8 cellular contexts compared by ENCODE assay signal in genomic region chr19:41753159-41753558, GRCh38. TPM values are rescaled to one million over a fixed set of nuclear protein-coding genes. Genes with fewer than 3 reads are reported as not detected.
DNase-seq lines count a peak whose midpoint lies in the region; ATAC-seq, FAIRE-seq and TF ChIP-seq lines count a peak whose summit lies in the region.

No MANE protein-coding gene starts in this region.

- no peak overlapping the region for H3K4me3 Mint-ChIP-seq in activated CD4-positive, alpha-beta memory T cell treated with anti-CD3 and anti-CD28 coated beads for 36 hours
- no peak overlapping the region for H3K4me3 Mint-ChIP-seq in naive thymus-derived CD8-positive, alpha-beta T cell

- no peak overlapping the region for H2BK5ac ChIP-seq in H1 (ENCODE audit: low read depth, low read length)

- no peak overlapping the region for H3K27ac Mint-ChIP-seq in activated CD4-positive, alpha-beta memory T cell treated with anti-CD3 and anti-CD28 coated beads for 36 hours
- peak overlapping the region in 2 of 10 donors; percentile 40 to 43 for H3K27ac Mint-ChIP-seq in naive thymus-derived CD8-positive, alpha-beta T cell

- H2BK12ac ChIP-seq in H1 (ENCODE audit: low read depth, low read length): no peak overlapping the region

- CTCF ChIA-PET in activated CD4-positive, alpha-beta memory T cell treated with anti-CD3 and anti-CD28 coated beads for 36 hours (lab: Charles Lee): interaction anchor here (0.6 to 6.0 kb wide), 48 partner anchors 11 to 737 kb away, joined by 3 to 158 read pairs (median 6); partner anchors contain the start of gene CEACAM3
- CTCF ChIA-PET in H1 (lab: Charles Lee; ENCODE audit: partially characterized antibody): interaction anchor here (0.6 to 3.0 kb wide), 38 partner anchors 9 to 1133 kb away, joined by 3 to 13 read pairs (median 4); partner anchors contain the start of gene RPS19

- peak; percentile 79 for DNase-seq in DMS79 treated with DMSO at 0.1 percent for 48 hours (lab: John Stamatoyannopoulos, UW)
- DNase-seq in DMS79 (lab: John Stamatoyannopoulos, UW): no peak
- peak; percentile 4 for DNase-seq in NCI-H1694 treated with DMSO at 0.1 percent for 48 hours (lab: John Stamatoyannopoulos, UW)
- DNase-seq in activated CD4-positive, alpha-beta memory T cell treated with anti-CD3 and anti-CD28 coated beads for 36 hours: peak; percentile 79
- peak in 1 of 2 experiments; percentile 85 for DNase-seq in H1 (ENCODE audit: low read depth in 1 of 2, low spot score in 2 of 2)
- DNase-seq in naive thymus-derived CD8-positive, alpha-beta T cell: peak; percentile 53 to 84 (median 72)
- DNase-seq in tibial artery: peak in 1 of 2 donors; percentile 28
- DNase-seq in NCI-H774 (lab: John Stamatoyannopoulos, UW): no peak

- no peak overlapping the region for H3K27ac ChIP-seq in H1 (ENCODE audit: low read depth, low read length)
- no peak overlapping the region for H3K27ac ChIP-seq in tibial artery

- peak; percentile 81 for ATAC-seq in naive thymus-derived CD8-positive, alpha-beta T cell

- intact Hi-C loops in activated CD4-positive, alpha-beta memory T cell treated with anti-CD3 and anti-CD28 coated beads for 36 hours (cut with micrococcal nuclease): loop anchor here (1.0 kb wide), 1 partner anchor 32 kb away; no protein-coding TSS in a partner anchor
- intact Hi-C loops in tibial artery (cut with DNase I; ENCODE audit: low total_unique reads): no loop called here

- H3K4me3 ChIP-seq in H1 (ENCODE audit: extremely low read depth in 1 of 4, insufficient read depth in 2 of 4, low read depth in 3 of 4, low read length in 4 of 4) (no peak overlapping the region), tibial artery (no peak overlapping the region)

- peak; percentile 12 to 36; a peak in 3 of 4 replicates for TF ChIP-seq RAD21 in H1 (IDR thresholded peaks at IDR 0.05 in 1 of 2, conservative IDR thresholded peaks at IDR 0.05 in 1 of 2; ENCODE audit: low read depth in 2 of 2, low read length in 2 of 2)

- H3K79me1 ChIP-seq in H1 (ENCODE audit: low read depth, low read length): no peaks in the 10 kb centered on the region

- H3K4ac ChIP-seq in H1 (replicated peaks; ENCODE audit: insufficient read length, low read depth, low read length): no peak overlapping the region

- POLR2A ChIA-PET in activated CD4-positive, alpha-beta memory T cell treated with anti-CD3 and anti-CD28 coated beads for 36 hours (lab: Charles Lee): interaction anchor here (1.0 kb wide), 1 partner anchor 69 kb away, joined by 3 read pairs; no protein-coding TSS in a partner anchor
- POLR2A ChIA-PET in H1 (lab: Charles Lee; ENCODE audit: partially characterized antibody): no interaction called here
- POLR2A ChIA-PET in naive thymus-derived CD8-positive, alpha-beta T cell (lab: Charles Lee): interaction anchor here (0.7 to 1.2 kb wide), 5 partner anchors 32 to 244 kb away, joined by 3 to 5 read pairs (median 3); no protein-coding TSS in a partner anchor

- no peak overlapping the region for H3K23ac ChIP-seq in H1 (ENCODE audit: insufficient read length)

- H4K5ac ChIP-seq in H1 (ENCODE audit: insufficient read length, low read depth, low read length): no peak overlapping the region

- H3K4me1 Mint-ChIP-seq in activated CD4-positive, alpha-beta memory T cell treated with anti-CD3 and anti-CD28 coated beads for 36 hours (ENCODE audit: low read depth): peaks cover 5% of the 10 kb centered on the region
- H3K4me1 Mint-ChIP-seq in naive thymus-derived CD8-positive, alpha-beta T cell: peaks cover 1 to 7% (median 4%) of the 10 kb centered on the region in 4 donors

- no peak overlapping the region for H4K8ac ChIP-seq in H1 (ENCODE audit: extremely low read depth, insufficient read depth, low read length)

- no peak for TF ChIP-seq POLR2A in H1 (IDR thresholded peaks at IDR 0.05; ENCODE audit: control extremely low read depth in 1 of 2, low read depth in 2 of 2, low read length in 2 of 2)

- H2BK20ac ChIP-seq in H1 (ENCODE audit: low read length): no peak overlapping the region

- H3K79me2 ChIP-seq in H1 (ENCODE audit: control insufficient read depth in 1 of 2, insufficient read depth in 2 of 2, low read length in 2 of 2): no peaks in the 10 kb centered on the region

- H4K91ac ChIP-seq in H1 (replicated peaks; ENCODE audit: insufficient read length, low read length): no peak overlapping the region

- no peak overlapping the region for H3K9ac ChIP-seq in H1 (replicated peaks in 1 of 4; ENCODE audit: extremely low read depth in 1 of 4, low read depth in 3 of 4, low read length in 3 of 4)

- H3K4me1 ChIP-seq in H1 (replicated peaks in 1 of 4; ENCODE audit: control insufficient read depth in 3 of 4, insufficient read depth in 4 of 4, low read length in 3 of 4) (no peaks in the 10 kb centered on the region), tibial artery (no peaks in the 10 kb centered on the region)

- no peaks in the 10 kb centered on the region for H3K23me2 ChIP-seq in H1 (ENCODE audit: low read depth, low read length)

- H2AFZ ChIP-seq in H1 (ENCODE audit: low read length): no peak overlapping the region

- H3K27me3 Mint-ChIP-seq in activated CD4-positive, alpha-beta memory T cell treated with anti-CD3 and anti-CD28 coated beads for 36 hours: peaks cover 33% of the 10 kb centered on the region
- peaks cover 24 to 78% (median 46%) of the 10 kb centered on the region in 5 donors for H3K27me3 Mint-ChIP-seq in naive thymus-derived CD8-positive, alpha-beta T cell

- FAIRE-seq in H1 (lab: Jason Lieb, UNC): no peak

- H3K4me2 ChIP-seq in H1 (ENCODE audit: insufficient read depth in 1 of 2, low read depth in 2 of 2, low read length in 2 of 2): no peak overlapping the region

- no peak for TF ChIP-seq EP300 in H1 (IDR thresholded peaks at IDR 0.05; ENCODE audit: borderline replicate concordance in 1 of 2, low read depth in 2 of 2, low read length in 2 of 2)

- no peaks in the 10 kb centered on the region for H4K20me1 ChIP-seq in H1 (replicated peaks in 1 of 2; ENCODE audit: control insufficient read depth in 1 of 2, insufficient read depth in 2 of 2, low read length in 2 of 2)

- H3K18ac ChIP-seq in H1 (ENCODE audit: extremely low read depth, low read length): no peak overlapping the region

- H3K36me3 ChIP-seq in H1 (ENCODE audit: control insufficient read depth in 2 of 4, insufficient read depth in 4 of 4, low read length in 3 of 4) (no peaks in the 10 kb centered on the region), tibial artery (no peaks in the 10 kb centered on the region)

- H3K9me3 Mint-ChIP-seq in activated CD4-positive, alpha-beta memory T cell treated with anti-CD3 and anti-CD28 coated beads for 36 hours: no peaks in the 10 kb centered on the region
- no peaks in the 10 kb centered on the region for H3K9me3 Mint-ChIP-seq in naive thymus-derived CD8-positive, alpha-beta T cell

- no peak overlapping the region for H3K56ac ChIP-seq in H1 (replicated peaks; ENCODE audit: insufficient read length, low read depth, low read length)

- TF ChIP-seq CTCF in H1 (IDR thresholded peaks at IDR 0.05; ENCODE audit: control extremely low read depth in 1 of 3, insufficient read depth in 1 of 3, low read depth in 1 of 3, low read length in 3 of 3): peak; percentile 71 to 79 (median 76)
- peak; percentile 10 to 41 for TF ChIP-seq CTCF in tibial artery (IDR thresholded peaks at IDR 0.05)

- 31% methylated on average over 12 of the region's 12 CpGs; no CpG with 5 or more reads in 1 of the 2 experiments for WGBS in H1 (ENCODE audit: extremely low coverage in 1 of 2, insufficient coverage in 1 of 2, insufficient read length in 1 of 2, insufficient replicate concordance in 2 of 2, low coverage in 1 of 2, low lambda C conversion rate in 2 of 2, missing lambda C conversion rate in 1 of 2), 2 experiments

- H3K9me3 ChIP-seq in H1 (ENCODE audit: insufficient read depth in 2 of 2, low read depth in 1 of 2, low read length in 1 of 2) (peaks cover 23 to 68% of the 10 kb centered on the region in 2 experiments; a peak in 3 of 4 replicates), tibial artery (no peaks in the 10 kb centered on the region)

- H3K27me3 ChIP-seq in H1 (replicated peaks in 1 of 4; ENCODE audit: control insufficient read depth in 3 of 4, extremely low read depth in 1 of 4, insufficient read depth in 3 of 4, low read length in 3 of 4) (no peaks in the 10 kb centered on the region), tibial artery (peaks cover 0 to 20% of the 10 kb centered on the region in 2 donors)

- H2BK120ac ChIP-seq in H1 (replicated peaks; ENCODE audit: low read depth, low read length): no peak overlapping the region

- H3K36me3 Mint-ChIP-seq in activated CD4-positive, alpha-beta memory T cell treated with anti-CD3 and anti-CD28 coated beads for 36 hours: no peaks in the 10 kb centered on the region
- no peaks in the 10 kb centered on the region for H3K36me3 Mint-ChIP-seq in naive thymus-derived CD8-positive, alpha-beta T cell

- no peak overlapping the region for H2AK5ac ChIP-seq in H1 (ENCODE audit: low read depth, low read length)

- H3K14ac ChIP-seq in H1 (ENCODE audit: insufficient read length): no peak overlapping the region

- no peak overlapping the region for H2BK15ac ChIP-seq in H1 (ENCODE audit: low read length)

RNA-seq across cellular contexts. Expression of gene CEACAM6, which starts 2.2 kb away (rescaled TPM):
- total RNA-seq in activated CD4-positive, alpha-beta memory T cell treated with anti-CD3 and anti-CD28 coated beads for 36 hours: not detected
- not detected in 2 replicates for total RNA-seq in H1 (2021; fragmentation: NEBNext Ultra II Directional; extraction: Animal tissue kit (Norgen Biotek cat#: 25700))
- not detected in 2 replicates for polyA plus RNA-seq in H1 (2011; rRNA removed)
- not detected for polyA plus RNA-seq in H1 (2011; cell fraction: cytosol; rRNA removed)
- polyA plus RNA-seq in H1 (2011; cell fraction: nucleus; rRNA removed): not detected
- not detected in 4 replicates for polyA plus RNA-seq in H1 (2012, experiment 1 of 2)
- not detected for polyA plus RNA-seq in H1 (2012, experiment 2 of 2)
- not detected for polyA plus RNA-seq in H1 (2013, experiment 1 of 2)
- polyA plus RNA-seq in H1 (2013, experiment 2 of 2): not detected
- polyA minus RNA-seq in H1 (2011; rRNA and poly(A)+ RNA removed): not detected in 2 replicates
- polyA minus RNA-seq in H1 (2011; cell fraction: cytosol; rRNA and poly(A)+ RNA removed): not detected
- not detected for polyA minus RNA-seq in H1 (2011; cell fraction: nucleus; rRNA and poly(A)+ RNA removed)
- total RNA-seq in naive thymus-derived CD8-positive, alpha-beta T cell: not detected
- polyA plus RNA-seq in naive thymus-derived CD8-positive, alpha-beta T cell: not detected

RNA-seq across cellular contexts. Expression of gene CEACAM3, which starts 43.2 kb away (rescaled TPM):
- not detected for total RNA-seq in activated CD4-positive, alpha-beta memory T cell treated with anti-CD3 and anti-CD28 coated beads for 36 hours
- not detected in 2 replicates for total RNA-seq in H1 (2021; fragmentation: NEBNext Ultra II Directional; extraction: Animal tissue kit (Norgen Biotek cat#: 25700))
- polyA plus RNA-seq in H1 (2011; rRNA removed): not detected in 2 replicates
- polyA plus RNA-seq in H1 (2011; cell fraction: cytosol; rRNA removed): not detected
- polyA plus RNA-seq in H1 (2011; cell fraction: nucleus; rRNA removed): not detected
- not detected in 4 replicates for polyA plus RNA-seq in H1 (2012, experiment 1 of 2)
- not detected for polyA plus RNA-seq in H1 (2012, experiment 2 of 2)
- not detected for polyA plus RNA-seq in H1 (2013, experiment 1 of 2)
- polyA plus RNA-seq in H1 (2013, experiment 2 of 2): not detected
- not detected in 2 replicates for polyA minus RNA-seq in H1 (2011; rRNA and poly(A)+ RNA removed)
- not detected for polyA minus RNA-seq in H1 (2011; cell fraction: cytosol; rRNA and poly(A)+ RNA removed)
- not detected for polyA minus RNA-seq in H1 (2011; cell fraction: nucleus; rRNA and poly(A)+ RNA removed)
- not detected for total RNA-seq in naive thymus-derived CD8-positive, alpha-beta T cell
- polyA plus RNA-seq in naive thymus-derived CD8-positive, alpha-beta T cell: not detected

RNA-seq across cellular contexts. Expression of gene CEACAM5, which starts 44.7 kb away (rescaled TPM):
- not detected for total RNA-seq in activated CD4-positive, alpha-beta memory T cell treated with anti-CD3 and anti-CD28 coated beads for 36 hours
- total RNA-seq in H1 (2021; fragmentation: NEBNext Ultra II Directional; extraction: Animal tissue kit (Norgen Biotek cat#: 25700)): not detected in 2 replicates
- not detected in 2 replicates for polyA plus RNA-seq in H1 (2011; rRNA removed)
- polyA plus RNA-seq in H1 (2011; cell fraction: cytosol; rRNA removed): not detected
- not detected for polyA plus RNA-seq in H1 (2011; cell fraction: nucleus; rRNA removed)
- not detected in 4 replicates for polyA plus RNA-seq in H1 (2012, experiment 1 of 2)
- polyA plus RNA-seq in H1 (2012, experiment 2 of 2): not detected
- polyA plus RNA-seq in H1 (2013, experiment 1 of 2): not detected
- polyA plus RNA-seq in H1 (2013, experiment 2 of 2): not detected
- polyA minus RNA-seq in H1 (2011; rRNA and poly(A)+ RNA removed): not detected in 2 replicates
- polyA minus RNA-seq in H1 (2011; cell fraction: cytosol; rRNA and poly(A)+ RNA removed): not detected
- not detected for polyA minus RNA-seq in H1 (2011; cell fraction: nucleus; rRNA and poly(A)+ RNA removed)
- not detected for total RNA-seq in naive thymus-derived CD8-positive, alpha-beta T cell
- not detected for polyA plus RNA-seq in naive thymus-derived CD8-positive, alpha-beta T cell

Comparison
In these comparisons a context has a peak if more than half of its experiments do, and no peak if none do; other contexts are left out.
1. DNase-seq: peak in DMS79 treated with DMSO at 0.1 percent for 48 hours (single experiment), NCI-H1694 treated with DMSO at 0.1 percent for 48 hours (single experiment), activated CD4-positive, alpha-beta memory T cell treated with anti-CD3 and anti-CD28 coated beads for 36 hours (single experiment) and naive thymus-derived CD8-positive, alpha-beta T cell (10 of 10); none in DMS79 (single experiment) and NCI-H774 (single experiment).